7 cellular contexts compared by ENCODE assay signal in the genomic region with DNA sequence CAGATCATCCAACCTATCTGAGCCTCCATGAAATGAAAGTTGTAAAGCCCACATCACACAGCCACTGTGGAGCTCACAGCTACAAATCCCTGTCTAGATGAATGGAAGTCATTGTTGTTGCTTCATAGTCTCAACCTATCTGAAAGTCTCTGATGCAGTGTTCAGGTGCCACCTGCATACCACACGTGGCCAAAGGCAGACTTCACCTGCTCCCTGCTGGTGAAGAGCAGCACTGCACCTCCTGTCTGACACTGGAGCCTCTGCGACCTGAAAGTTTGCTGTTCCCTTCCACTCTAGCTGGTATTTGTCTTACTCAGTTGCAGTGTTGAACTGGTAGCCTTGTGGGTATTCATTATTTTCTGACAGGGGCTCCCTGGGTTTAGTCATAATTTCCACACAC. TPM values are rescaled to one million over a fixed set of nuclear protein-coding genes. Genes with fewer than 3 reads are reported as not detected.
DNase-seq lines count a peak whose midpoint lies in the region; ATAC-seq, FAIRE-seq and TF ChIP-seq lines count a peak whose summit lies in the region.

No MANE protein-coding gene starts in this region.

- H3K9me2 ChIP-seq in neural cell (ENCODE audit: insufficient read depth, low read length), result no peaks in the 10 kb centered on the region

- TF ChIP-seq POLR2A in GM12891 (IDR thresholded peaks at IDR 0.05; ENCODE audit: low read depth, low read length), result no peak
- no peak for TF ChIP-seq POLR2A in K562 (conservative IDR thresholded peaks at IDR 0.05)

- intact Hi-C loops in K562 (cut with micrococcal nuclease), result no loop called here

- TF ChIP-seq RAD21 in K562 (CRISPR knock-in tag; conservative IDR thresholded peaks at IDR 0.05 in 1 of 2, IDR thresholded peaks at IDR 0.05 in 1 of 2) (peak; percentile 6 to 60; a peak in 2 of 4 replicates), neural cell (conservative IDR thresholded peaks at IDR 0.05) (peak; percentile 63)

- H3K4me1 ChIP-seq in HEK293 (ENCODE audit: control insufficient read depth, insufficient read depth, low read length) (no peaks in the 10 kb centered on the region), NT2/D1 (ENCODE audit: insufficient read depth, insufficient read length) (peaks cover under 1% of the 10 kb centered on the region), K562 (replicated peaks in 1 of 2; ENCODE audit: control insufficient read depth in 2 of 2, insufficient read depth in 2 of 2, low read length in 2 of 2) (no peaks in the 10 kb centered on the region)

- H3K4me3 ChIP-seq in HEK293 (ENCODE audit: low read depth, low read length) (no peak overlapping the region), NT2/D1 (ENCODE audit: insufficient read length, low read depth) (no peak overlapping the region), K562 (no peak overlapping the region), neural cell (ENCODE audit: low read length) (no peak overlapping the region)

- H3K27me3 ChIP-seq in NT2/D1 (ENCODE audit: insufficient read depth, insufficient read length) (no peaks in the 10 kb centered on the region), K562 (ENCODE audit: control insufficient read depth in 2 of 2, insufficient read depth in 2 of 2, low read length in 2 of 2) (peaks cover 0 to 3% of the 10 kb centered on the region in 2 experiments; a peak in 2 of 5 replicates), neural cell (ENCODE audit: insufficient read depth, low read depth, low read length) (no peaks in the 10 kb centered on the region)

- TF ChIP-seq CTCF in HEK293 (tag by site-specific recombination; IDR thresholded peaks at IDR 0.05) (peak; percentile 40; the same call in 1 of the 2 replicates), K562 (IDR thresholded peaks at IDR 0.05 in 2 of 3, conservative IDR thresholded peaks at IDR 0.05 in 1 of 3; ENCODE audit: insufficient read depth in 2 of 3, low read depth in 1 of 3, low read length in 3 of 3) (peak; percentile 69 to 80 (median 70)), neural cell (IDR thresholded peaks at IDR 0.05; ENCODE audit: poor library complexity, severe bottlenecking) (peak; percentile 65)

- H3K27ac ChIP-seq in HEK293 (ENCODE audit: extremely low read depth, low read depth, low read length) (no peak overlapping the region), K562 (ENCODE audit: extremely low read depth, low read depth, low read length) (no peak overlapping the region), neural cell (ENCODE audit: low read length) (no peak overlapping the region)

- POLR2A ChIA-PET in HEK293 (lab: Yijun Ruan, JAX), result no interaction called here
- POLR2A ChIA-PET in K562 (lab: Yijun Ruan, JAX), result no interaction called here

- peak; percentile 85 for ATAC-seq in K562

- H3K9me1 ChIP-seq in K562 (ENCODE audit: control insufficient read depth, insufficient read depth, low read length), result no peaks in the 10 kb centered on the region

- no peaks in the 10 kb centered on the region for H3K36me3 ChIP-seq in HEK293 (ENCODE audit: control insufficient read depth in 2 of 2, insufficient read depth in 1 of 2, low read length in 2 of 2)
- no peaks in the 10 kb centered on the region for H3K36me3 ChIP-seq in NT2/D1 (ENCODE audit: insufficient read depth, insufficient read length, low read length)
- H3K36me3 ChIP-seq in K562 (ENCODE audit: control insufficient read depth, insufficient read depth, low read length), result no peaks in the 10 kb centered on the region
- H3K36me3 ChIP-seq in neural cell (ENCODE audit: insufficient read depth, low read length), result no peaks in the 10 kb centered on the region

- H3K9me3 ChIP-seq in HEK293 (ENCODE audit: control insufficient read depth, insufficient read depth, low read depth, low read length) (no peaks in the 10 kb centered on the region), NT2/D1 (ENCODE audit: insufficient read depth, low read length) (no peaks in the 10 kb centered on the region), K562 (replicated peaks; ENCODE audit: control insufficient read depth, insufficient read depth, low read depth, low read length) (no peaks in the 10 kb centered on the region), neural cell (ENCODE audit: low read length) (no peaks in the 10 kb centered on the region)

- no peaks in the 10 kb centered on the region for H3K79me2 ChIP-seq in K562 (ENCODE audit: control insufficient read depth, insufficient read depth, low read length)
- no peaks in the 10 kb centered on the region for H3K79me2 ChIP-seq in neural cell (replicated peaks; ENCODE audit: insufficient read depth, low read length)

- FAIRE-seq in GM12891 (lab: Jason Lieb, UNC), result peak; percentile 96
- peak; percentile 75 for FAIRE-seq in K562 (lab: Jason Lieb, UNC)

- 0% methylated on average over 2 of the region's 2 CpGs for WGBS in K562 (ENCODE audit: insufficient coverage, low coverage, missing lambda C conversion rate)

- no peak for TF ChIP-seq EP300 in K562 (IDR thresholded peaks at IDR 0.05; ENCODE audit: low read length)
- no peak for TF ChIP-seq EP300 in neural cell (conservative IDR thresholded peaks at IDR 0.05; ENCODE audit: poor library complexity, severe bottlenecking)

- H3F3A ChIP-seq in neural cell (ENCODE audit: insufficient read depth, low read length, poor library complexity, severe bottlenecking), result no peaks in the 10 kb centered on the region

- no TSS peak for BruUV-seq in K562 (replicated peaks; lab: Mats Ljungman, UMichigan)

- H3K9ac ChIP-seq in NT2/D1 (ENCODE audit: insufficient read length, low read depth) (no peak overlapping the region), K562 (ENCODE audit: insufficient read depth in 1 of 2, low read depth in 2 of 2, low read length in 2 of 2) (no peak overlapping the region), neural cell (ENCODE audit: low read length) (no peak overlapping the region)

- no peaks in the 10 kb centered on the region for H4K20me1 ChIP-seq in K562 (replicated peaks; ENCODE audit: control insufficient read depth, insufficient read depth, low read length)
- H4K20me1 ChIP-seq in neural cell (ENCODE audit: insufficient read depth), result no peaks in the 10 kb centered on the region

- no peak for DNase-seq in GM12891 (ENCODE audit: insufficient read length, low spot score)
- DNase-seq in NT2/D1 (ENCODE audit: low read depth, low spot score), result peak; percentile 56
- DNase-seq in K562 (ENCODE audit: extremely low read depth in 1 of 4, low spot score in 3 of 4), result peak; percentile 33 to 48 (median 39)
- no peak for DNase-seq in D341Med (ENCODE audit: low spot score)
- DNase-seq in mucosa of gallbladder (ENCODE audit: low spot score), result no peak

- no peak overlapping the region for H2AFZ ChIP-seq in K562 (ENCODE audit: low read depth, low read length)
- no peak overlapping the region for H2AFZ ChIP-seq in neural cell (ENCODE audit: low read depth, low read length)

- CTCF ChIA-PET in HEK293 (lab: Yijun Ruan, JAX) (interaction anchor here (0.6 to 1.3 kb wide), 7 partner anchors 11 to 57 kb away, joined by 3 to 6 read pairs (median 4); no protein-coding TSS in a partner anchor), K562 (lab: Yijun Ruan, JAX; ENCODE audit: low intra/inter-chr PET ratio) (interaction anchor here (0.6 kb wide), 1 partner anchor 302 kb away, joined by 4 read pairs; no protein-coding TSS in a partner anchor)

- H3K4me2 ChIP-seq in K562 (ENCODE audit: insufficient read depth, low read length) (no peak overlapping the region), neural cell (ENCODE audit: low read length) (no peak overlapping the region)

- in situ Hi-C loops in K562 (cut with MboI), result no loop called here

RNA-seq across cellular contexts. Expression of a gene that starts 18.4 kb away (rescaled TPM):
- not detected for polyA plus RNA-seq in GM12891 (2012; ENCODE audit: low read depth, missing spikeins)
- total RNA-seq in K562 (2011; cell fraction: chromatin; rRNA removed; ENCODE audit: low replicate concordance), result not detected in 2 replicates
- not detected in 2 replicates for total RNA-seq in K562 (2011; cell fraction: nucleolus; rRNA removed)
- total RNA-seq in K562 (2011; cell fraction: nucleoplasm; rRNA removed), result not detected in 2 replicates
- total RNA-seq in K562 (2014; rRNA removed) (not detected in 2 replicates), K562 (2014; rRNA removed; fragmentation: Illumina TruSeq; extraction: Trizol) (not detected in 2 replicates), K562 (2015; rRNA removed; fragmentation: Illumina TruSeq; extraction: Trizol) (not detected in 2 replicates), K562 (2021) (not detected in 2 replicates), mucosa of gallbladder (not detected)
- polyA plus RNA-seq in K562 (2011; rRNA removed) (not detected in 2 replicates), K562 (2014; fragmentation: Illumina TruSeq; extraction: Trizol) (not detected in 2 replicates), K562 (2014; fragmentation: Nextera tagmentation; extraction: Ambion mirVana) (not detected), K562 (2014; rRNA removed) (not detected in 2 replicates), neural cell (0.42 and 1.3 TPM in 2 replicates)
- not detected in 2 replicates for polyA plus RNA-seq in K562 (2011; cell fraction: cytosol; rRNA removed)
- polyA plus RNA-seq in K562 (2011; cell fraction: nucleus; rRNA removed), result not detected in 2 replicates
- not detected in 2 replicates for polyA plus RNA-seq in K562 (2012)
- polyA minus RNA-seq in K562 (2011; rRNA and poly(A)+ RNA removed), result not detected in 2 replicates
- polyA minus RNA-seq in K562 (2011; cell fraction: cytosol; rRNA and poly(A)+ RNA removed), result not detected in 2 replicates
- polyA minus RNA-seq in K562 (2011; cell fraction: nucleus; rRNA and poly(A)+ RNA removed), result not detected in 2 replicates
- 0.49 TPM in 1 of 2 replicates, not detected in the other for polyA minus RNA-seq in neural cell

RNA-seq across cellular contexts. Expression of a gene that starts 34.9 kb away (rescaled TPM):
- 0.27 TPM for polyA plus RNA-seq in GM12891 (2012; ENCODE audit: low read depth, missing spikeins)
- total RNA-seq in K562 (2011; cell fraction: chromatin; rRNA removed; ENCODE audit: low replicate concordance), result not detected in 2 replicates
- not detected in 2 replicates for total RNA-seq in K562 (2011; cell fraction: nucleolus; rRNA removed)
- not detected in 2 replicates for total RNA-seq in K562 (2011; cell fraction: nucleoplasm; rRNA removed)
- total RNA-seq in K562 (2014; rRNA removed), result not detected in 2 replicates
- not detected in 2 replicates for total RNA-seq in K562 (2014; rRNA removed; fragmentation: Illumina TruSeq; extraction: Trizol)
- total RNA-seq in K562 (2015; rRNA removed; fragmentation: Illumina TruSeq; extraction: Trizol), result not detected in 2 replicates
- not detected in 2 replicates for total RNA-seq in K562 (2021)
- polyA plus RNA-seq in K562 (2011; rRNA removed), result not detected in 2 replicates
- not detected in 2 replicates for polyA plus RNA-seq in K562 (2011; cell fraction: cytosol; rRNA removed)
- polyA plus RNA-seq in K562 (2011; cell fraction: nucleus; rRNA removed), result not detected in 2 replicates
- 0.11 TPM in 1 of 2 replicates, not detected in the other for polyA plus RNA-seq in K562 (2012)
- polyA plus RNA-seq in K562 (2014; fragmentation: Illumina TruSeq; extraction: Trizol), result not detected in 2 replicates
- polyA plus RNA-seq in K562 (2014; fragmentation: Nextera tagmentation; extraction: Ambion mirVana), result not detected
- polyA plus RNA-seq in K562 (2014; rRNA removed), result not detected in 2 replicates
- polyA minus RNA-seq in K562 (2011; rRNA and poly(A)+ RNA removed), result not detected in 2 replicates
- not detected in 2 replicates for polyA minus RNA-seq in K562 (2011; cell fraction: cytosol; rRNA and poly(A)+ RNA removed)
- polyA minus RNA-seq in K562 (2011; cell fraction: nucleus; rRNA and poly(A)+ RNA removed), result not detected in 2 replicates
- not detected in 2 replicates for polyA plus RNA-seq in neural cell
- not detected in 2 replicates for polyA minus RNA-seq in neural cell
- total RNA-seq in mucosa of gallbladder, result not detected

Comparison
In these comparisons a context has a peak if more than half of its experiments do, and no peak if none do; other contexts are left out.
1. DNase-seq: peak in NT2/D1 (single experiment) and K562 (4 of 4); none in GM12891 (single experiment), D341Med (single experiment) and mucosa of gallbladder (single experiment).
2. Peak in every context shown above with its lines, with median percentiles within 50 percentile points of each other: CTCF ChIP-seq.